In genomic region chr2:88503359-88503662, GRCh38 we compare ENCODE assay signal across 15 cellular contexts. TPM values are rescaled to one million over a fixed set of nuclear protein-coding genes. Genes with fewer than 3 reads are reported as not detected.
"Had no signal": no experiment of that assay in that cellular context is flagged by ENCODE, and none has a peak within 500 bp of the region (broad histone marks: within the 10 kb centered on the region; RNA-seq: fewer than 3 reads in every experiment).

No MANE protein-coding gene starts in this region.

RNA-seq across cellular contexts. Expression of gene FOXI3, which starts 50.8 kb away (rescaled TPM):
- total RNA-seq: natural killer cell treated with Interleukin-12 subunit alpha and Interleukin-12 subunit beta and Interleukin-15 and Interleukin-18, amount 100 ng/mL, for 72 hours; omental fat pad; osteocyte; pancreas; posterior vena cava; pulmonary artery endothelial cell; right atrium auricular region; sciatic nerve; smooth muscle cell; spleen; thoracic aorta; thyroid gland; tibial nerve; ureter; vagina had no signal
- polyA plus RNA-seq: pancreas, smooth muscle cell, spleen had no signal
